In genomic region chr7:66247387-66248078, GRCh38 we compare ENCODE assay signal across 28 cellular contexts. TPM values are rescaled to one million over a fixed set of nuclear protein-coding genes. Genes with fewer than 3 reads are reported as not detected.
A peak's percentile ranks its signal among the peaks of the same experiment; 100 is the strongest.
DNase-seq lines count a peak whose midpoint lies in the region; ATAC-seq, FAIRE-seq and TF ChIP-seq lines count a peak whose summit lies in the region.
"Had no signal": no experiment of that assay in that cellular context is flagged by ENCODE, and none has a peak within 500 bp of the region (broad histone marks: within the 10 kb centered on the region; RNA-seq: fewer than 3 reads in every experiment).

No MANE protein-coding gene starts in this region.

- no peaks in the 10 kb centered on the region for H3K36me3 ChIP-seq in kidney (ENCODE audit: control insufficient read depth in 1 of 2, insufficient read depth in 2 of 2, low read length in 2 of 2)
- H3K36me3 ChIP-seq: Peyer's patch, SJSA1 had no signal

- H3K9ac ChIP-seq in kidney (ENCODE audit: low read length in 2 of 2) = no peak overlapping the region
- H3K9ac ChIP-seq: BLaER1 treated with 17β-estradiol and CSF1 and Interleukin-3, amounts not matched to agents 10 nM and 100 nM had no signal

- H3K36me3 Mint-ChIP-seq in activated naive CD4-positive, alpha-beta T cell treated with anti-CD3 and anti-CD28 coated beads, Interleukin-2, amount 10 ng/mL, durations not matched to agents 7 days and 5 days = no peaks in the 10 kb centered on the region
- H3K36me3 Mint-ChIP-seq: stimulated activated effector memory CD8-positive, alpha-beta T cell treated with anti-CD3 and anti-CD28 coated beads, Interleukin-12 subunit alpha, Interleukin-12 subunit beta, amount 100 ng/mL, for 72 hours had no signal

- no peak overlapping the region for H3K27ac ChIP-seq in kidney (ENCODE audit: low read depth in 2 of 2, low read length in 2 of 2)
- H3K27ac ChIP-seq: BLaER1 treated with 17β-estradiol and CSF1 and Interleukin-3, amounts not matched to agents 10 nM and 100 nM; Peyer's patch; SJSA1 had no signal

- in situ Hi-C loops in Caki2 (cut with HindIII; ENCODE audit: low pct_unique_long_range_greater_than_20kb, low sequenced_read_pairs) = no loop called here

- no peak overlapping the region for H3K4me3 ChIP-seq in kidney (ENCODE audit: low read length in 2 of 2)
- H3K4me3 ChIP-seq: BLaER1 treated with 17β-estradiol and CSF1 and Interleukin-3, amounts not matched to agents 10 nM and 100 nM; Peyer's patch; SJSA1 had no signal

- CTCF ChIA-PET in activated naive CD4-positive, alpha-beta T cell treated with anti-CD3 and anti-CD28 coated beads, Interleukin-2, amount 10 ng/mL, durations not matched to agents 7 days and 5 days (lab: Charles Lee) = no interaction called here

- H3K4me1 ChIP-seq in kidney (ENCODE audit: control insufficient read depth in 1 of 2, insufficient read depth in 1 of 2, low read depth in 1 of 2, low read length in 2 of 2) = no peaks in the 10 kb centered on the region
- H3K4me1 ChIP-seq: Peyer's patch had no signal

- H3K27me3 Mint-ChIP-seq in activated naive CD4-positive, alpha-beta T cell treated with anti-CD3 and anti-CD28 coated beads, Interleukin-2, amount 10 ng/mL, durations not matched to agents 7 days and 5 days = no peaks in the 10 kb centered on the region
- H3K27me3 Mint-ChIP-seq: memory B cell, type B pancreatic cell had no signal

- no peak for FAIRE-seq in kidney (lab: Jason Lieb, UNC)
- FAIRE-seq: colon had no signal

- H3K9me3 ChIP-seq in kidney (ENCODE audit: control insufficient read depth in 1 of 2, low read length in 2 of 2) = no peaks in the 10 kb centered on the region
- H3K9me3 ChIP-seq: Caco-2, Peyer's patch, SJSA1 had no signal

- no peaks in the 10 kb centered on the region for H3K9me3 Mint-ChIP-seq in activated naive CD4-positive, alpha-beta T cell treated with anti-CD3 and anti-CD28 coated beads, Interleukin-2, amount 10 ng/mL, durations not matched to agents 7 days and 5 days
- H3K9me3 Mint-ChIP-seq: memory B cell; stimulated activated effector memory CD8-positive, alpha-beta T cell treated with anti-CD3 and anti-CD28 coated beads, Interleukin-12 subunit alpha, Interleukin-12 subunit beta, amount 100 ng/mL, for 72 hours; type B pancreatic cell had no signal

- no peak overlapping the region for H3K4me3 Mint-ChIP-seq in activated naive CD4-positive, alpha-beta T cell treated with anti-CD3 and anti-CD28 coated beads, Interleukin-2, amount 10 ng/mL, durations not matched to agents 7 days and 5 days
- H3K4me3 Mint-ChIP-seq: memory B cell; stimulated activated effector memory CD8-positive, alpha-beta T cell treated with anti-CD3 and anti-CD28 coated beads, Interleukin-12 subunit alpha, Interleukin-12 subunit beta, amount 100 ng/mL, for 72 hours; type B pancreatic cell had no signal

- no peak for TF ChIP-seq CTCF in GM10266 (IDR thresholded peaks at IDR 0.05; ENCODE audit: control insufficient read depth, insufficient read depth, low read depth, missing control alignments)
- TF ChIP-seq CTCF in kidney (IDR thresholded peaks at IDR 0.05; ENCODE audit: borderline replicate concordance, extremely low read depth, insufficient read depth) = no peak

- DNase-seq in Caki2 (ENCODE audit: low read depth) (peak; percentile 59), ELR (ENCODE audit: low read depth) (peak; percentile 6), RPMI7951 (ENCODE audit: low read depth) (peak; percentile 33), GM10266 (ENCODE audit: extremely low spot score) (no peak), kidney (no peak)
- DNase-seq in activated naive CD4-positive, alpha-beta T cell treated with anti-CD3 and anti-CD28 coated beads, Interleukin-2, amount 10 ng/mL, durations not matched to agents 7 days and 5 days = no peak
- DNase-seq: activated CD4-positive, alpha-beta T cell treated with anti-CD3 and anti-CD28 coated beads, Interleukin-2, amount 50 U/mL, for 48 hours; activated CD8-positive, alpha-beta memory T cell treated with anti-CD3 and anti-CD28 coated beads, Interleukin-2, amount 50 U/mL, for 48 hours; activated naive CD4-positive, alpha-beta T cell treated with anti-CD3 and anti-CD28 coated beads, Interleukin-2, amount 50 U/mL, for 16 hours; amniotic stem cell; Caco-2; DND-41; effector CD4-positive, alpha-beta T cell; foreskin fibroblast; left cardiac atrium; MM.1S; NCI-H510A treated with DMSO at 0.1 percent for 48 hours; Peyer's patch; stimulated activated CD4-positive, alpha-beta T cell treated with anti-CD3 and anti-CD28 coated beads, Interleukin-4, amount 100 ng/mL, for 24 hours had no signal

- intact Hi-C loops in kidney (cut with DNase I) = no loop called here

- ATAC-seq in esophagus mucosa = peak; percentile 38
- ATAC-seq: activated CD4-positive, CD25-positive, alpha-beta regulatory T cell treated with anti-CD3 and anti-CD28 coated beads, Interleukin-2, amount 50 U/mL, for 24 hours; left cardiac atrium; sciatic nerve; stimulated activated effector memory CD8-positive, alpha-beta T cell treated with anti-CD3 and anti-CD28 coated beads, Interleukin-12 subunit alpha, Interleukin-12 subunit beta, amount 100 ng/mL, for 72 hours had no signal

- no peaks in the 10 kb centered on the region for H3K4me1 Mint-ChIP-seq in activated naive CD4-positive, alpha-beta T cell treated with anti-CD3 and anti-CD28 coated beads, Interleukin-2, amount 10 ng/mL, durations not matched to agents 7 days and 5 days
- H3K4me1 Mint-ChIP-seq: stimulated activated effector memory CD8-positive, alpha-beta T cell treated with anti-CD3 and anti-CD28 coated beads, Interleukin-12 subunit alpha, Interleukin-12 subunit beta, amount 100 ng/mL, for 72 hours had no signal

- H3K27ac Mint-ChIP-seq in activated naive CD4-positive, alpha-beta T cell treated with anti-CD3 and anti-CD28 coated beads, Interleukin-2, amount 10 ng/mL, durations not matched to agents 7 days and 5 days = no peak overlapping the region
- H3K27ac Mint-ChIP-seq: memory B cell; stimulated activated effector memory CD8-positive, alpha-beta T cell treated with anti-CD3 and anti-CD28 coated beads, Interleukin-12 subunit alpha, Interleukin-12 subunit beta, amount 100 ng/mL, for 72 hours; type B pancreatic cell had no signal

RNA-seq across cellular contexts. Expression of gene TPST1, which starts 42.4 kb away (rescaled TPM):
- 53.2 and 59.9 TPM in 2 replicates for total RNA-seq in Caki2 (2014; rRNA removed; shearing (Covaris generic); ENCODE audit: low replicate concordance)
- 35.2 and 36.5 TPM in 2 replicates for total RNA-seq in RPMI7951 (2014; rRNA removed; shearing (Covaris generic))
- 7.5 TPM for total RNA-seq in esophagus mucosa
- 35.7 TPM for total RNA-seq in kidney
- polyA plus RNA-seq in kidney (ENCODE audit: insufficient read depth, low read depth, low replicate concordance) = 23.6 TPM

Comparison
In these comparisons a context has a peak if more than half of its experiments do, and no peak if none do; other contexts are left out.
1. DNase-seq: peak in Caki2 (single experiment), ELR (single experiment) and RPMI7951 (single experiment); none in GM10266 (single experiment), activated naive CD4-positive, alpha-beta T cell treated with anti-CD3 and anti-CD28 coated beads, Interleukin-2, amount 10 ng/mL, durations not matched to agents 7 days and 5 days (single experiment) and kidney (single experiment).